ENCODE assay signal across 1 cellular context in the genomic region with DNA sequence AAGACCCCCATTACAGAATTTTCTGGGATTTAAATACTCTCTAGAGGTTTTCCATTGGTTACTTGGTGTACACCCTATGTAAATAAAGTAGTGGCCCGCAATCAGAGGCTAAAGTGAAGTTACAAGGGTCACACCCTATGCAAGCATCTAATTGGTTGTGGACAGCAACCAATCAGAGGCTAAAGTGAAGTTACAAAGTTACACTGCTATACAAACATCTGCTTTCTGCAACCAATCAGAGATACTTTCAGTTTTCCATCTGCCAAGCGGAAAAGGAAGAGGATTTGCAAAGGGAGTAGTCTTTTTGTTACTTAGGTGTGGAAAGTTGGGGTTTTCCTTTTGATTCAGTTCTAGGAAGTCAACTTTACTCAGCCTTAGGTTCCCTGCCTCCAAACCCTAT.
TF ChIP-seq lines count a peak whose summit lies in the region.

No MANE protein-coding gene starts in this region.

TF ChIP-seq in IMR-90, 13 proteins besides CTCF, POLR2A, EP300 and RAD21 (continued from another document):
- TF ChIP-seq, protein P1, sequence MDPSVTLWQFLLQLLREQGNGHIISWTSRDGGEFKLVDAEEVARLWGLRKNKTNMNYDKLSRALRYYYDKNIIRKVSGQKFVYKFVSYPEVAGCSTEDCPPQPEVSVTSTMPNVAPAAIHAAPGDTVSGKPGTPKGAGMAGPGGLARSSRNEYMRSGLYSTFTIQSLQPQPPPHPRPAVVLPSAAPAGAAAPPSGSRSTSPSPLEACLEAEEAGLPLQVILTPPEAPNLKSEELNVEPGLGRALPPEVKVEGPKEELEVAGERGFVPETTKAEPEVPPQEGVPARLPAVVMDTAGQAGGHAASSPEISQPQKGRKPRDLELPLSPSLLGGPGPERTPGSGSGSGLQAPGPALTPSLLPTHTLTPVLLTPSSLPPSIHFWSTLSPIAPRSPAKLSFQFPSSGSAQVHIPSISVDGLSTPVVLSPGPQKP (IDR thresholded peaks at IDR 0.05; ENCODE audit: borderline replicate concordance, low read depth, low read length), result no peak
- TF ChIP-seq SMC3 (IDR thresholded peaks at IDR 0.05; ENCODE audit: low read depth, low read length) (no peak), CEBPB (IDR thresholded peaks at IDR 0.05; ENCODE audit: low read depth, low read length) (no peak), CHD1 (IDR thresholded peaks at IDR 0.05; ENCODE audit: low read depth, low read length) (no peak), BHLHE40 (IDR thresholded peaks at IDR 0.05; ENCODE audit: low read depth, low read length) (no peak), RCOR1 (IDR thresholded peaks at IDR 0.05; ENCODE audit: insufficient replicate concordance, low read length) (no peak), MAFK (IDR thresholded peaks at IDR 0.05; ENCODE audit: low read depth, low read length) (no peak)
- TF ChIP-seq, protein P2, sequence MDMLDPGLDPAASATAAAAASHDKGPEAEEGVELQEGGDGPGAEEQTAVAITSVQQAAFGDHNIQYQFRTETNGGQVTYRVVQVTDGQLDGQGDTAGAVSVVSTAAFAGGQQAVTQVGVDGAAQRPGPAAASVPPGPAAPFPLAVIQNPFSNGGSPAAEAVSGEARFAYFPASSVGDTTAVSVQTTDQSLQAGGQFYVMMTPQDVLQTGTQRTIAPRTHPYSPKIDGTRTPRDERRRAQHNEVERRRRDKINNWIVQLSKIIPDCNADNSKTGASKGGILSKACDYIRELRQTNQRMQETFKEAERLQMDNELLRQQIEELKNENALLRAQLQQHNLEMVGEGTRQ (IDR thresholded peaks at IDR 0.05; ENCODE audit: low read depth, low read length), result no peak
